1 cellular context compared by ENCODE assay signal in genomic region chr4:105473340-105474109, GRCh38.
A peak's percentile ranks its signal among the peaks of the same experiment; 100 is the strongest.
TF ChIP-seq lines count a peak whose summit lies in the region.

Gene PPA2, minus strand, starts transcription at chr4:105474062. Its CDS starts 12 bp downstream, at chr4:105474050.

TF ChIP-seq in K562, 482 proteins besides CTCF, POLR2A, EP300 and RAD21 (continued from another document and continues in another):
- TF ChIP-seq TGIF2 (CRISPR knock-in tag; IDR thresholded peaks at IDR 0.05) (no peak), ERF (CRISPR knock-in tag; IDR thresholded peaks at IDR 0.05) (no peak), KLF13 (tag; IDR thresholded peaks at IDR 0.05; ENCODE audit: borderline replicate concordance, low read depth) (no peak), SUPT5H (IDR thresholded peaks at IDR 0.05) (peak; percentile 86), RUNX1 (IDR thresholded peaks at IDR 0.05; ENCODE audit: low read depth) (no peak), RB1 (IDR thresholded peaks at IDR 0.05; ENCODE audit: low read depth) (peak; percentile 88), GTF2E2 (tag; IDR thresholded peaks at IDR 0.05) (no peak), U2AF2 (optimal IDR thresholded peaks at IDR 0.05; ENCODE audit: low read depth, low read length) (no peak), CBFA2T2 (conservative IDR thresholded peaks at IDR 0.05) (no peak), ZNF140 (CRISPR knock-in tag; IDR thresholded peaks at IDR 0.05) (no peak), ZNF780A (CRISPR knock-in tag; IDR thresholded peaks at IDR 0.05) (no peak), ZNF76 (CRISPR knock-in tag; IDR thresholded peaks at IDR 0.05; ENCODE audit: borderline replicate concordance) (no peak; the same call in 1 of the 2 replicates), MAZ (CRISPR knock-in tag; conservative IDR thresholded peaks at IDR 0.05 in 1 of 2, IDR thresholded peaks at IDR 0.05 in 1 of 2) (peak; percentile 82 to 93; a peak in 3 of 4 replicates), PTTG1 (tag; IDR thresholded peaks at IDR 0.05; ENCODE audit: low read depth) (no peak), ZNF3 (CRISPR knock-in tag; IDR thresholded peaks at IDR 0.05) (no peak), ZNF280A (IDR thresholded peaks at IDR 0.05; ENCODE audit: low read depth, partially characterized antibody) (no peak), SMARCA5 (IDR thresholded peaks at IDR 0.05) (no peak), HDAC3 (IDR thresholded peaks at IDR 0.05; ENCODE audit: borderline replicate concordance, partially characterized antibody) (no peak), PHTF2 (CRISPR knock-in tag; IDR thresholded peaks at IDR 0.05) (no peak), CHD1 (IDR thresholded peaks at IDR 0.05; ENCODE audit: low read length) (peak; percentile 71), ZNF507 (tag; conservative IDR thresholded peaks at IDR 0.05) (no peak), ZBTB5 (IDR thresholded peaks at IDR 0.05) (no peak), POLR2AphosphoS2 (IDR thresholded peaks at IDR 0.05; ENCODE audit: low read length) (no peak), ZFP91 (CRISPR knock-in tag; IDR thresholded peaks at IDR 0.05) (no peak), ZNF354B (CRISPR knock-in tag; IDR thresholded peaks at IDR 0.05) (no peak), RBM34 (IDR thresholded peaks at IDR 0.05; ENCODE audit: borderline replicate concordance, insufficient read depth, low read length) (no peak), DIDO1 (tag; IDR thresholded peaks at IDR 0.05; ENCODE audit: low read depth) (no peak), KLF1 (tag; IDR thresholded peaks at IDR 0.05) (no peak), TFAM (CRISPR knock-in tag; conservative IDR thresholded peaks at IDR 0.05) (no peak), ESRRA (IDR thresholded peaks at IDR 0.05; ENCODE audit: borderline replicate concordance, low read depth) (peak; percentile 79; the same call in 1 of the 2 replicates), JUNB (CRISPR knock-in tag; conservative IDR thresholded peaks at IDR 0.05) (no peak), L3MBTL2 (IDR thresholded peaks at IDR 0.05) (0 out of 2 replicates have a peak, but pooled peaks have one; percentile 56), NONO (IDR thresholded peaks at IDR 0.05; ENCODE audit: low read depth in 2 of 2, low read length in 1 of 2) (no peak; a peak in 2 of 4 replicates), MTF1 (CRISPR knock-in tag; IDR thresholded peaks at IDR 0.05; ENCODE audit: borderline replicate concordance) (no peak), POLR2B (IDR thresholded peaks at IDR 0.05; ENCODE audit: low read depth, partially characterized antibody) (peak; percentile 76), IFI16 (CRISPR knock-in tag; IDR thresholded peaks at IDR 0.05) (no peak), ATF3 (IDR thresholded peaks at IDR 0.05) (no peak), ATF3 (CRISPR knock-in tag; conservative IDR thresholded peaks at IDR 0.05) (0 out of 2 replicates have a peak, but pooled peaks have one; percentile 32), CXXC5 (CRISPR knock-in tag; IDR thresholded peaks at IDR 0.05) (peak; percentile 92), HDAC6 (IDR thresholded peaks at IDR 0.05; ENCODE audit: low read depth, low read length) (no peak), ZBTB2 (IDR thresholded peaks at IDR 0.05) (peak; percentile 47; the same call in 1 of the 2 replicates), SMAD1 (IDR thresholded peaks at IDR 0.05; ENCODE audit: low read depth, low read length, partially characterized antibody) (no peak), RNF2 (IDR thresholded peaks at IDR 0.05) (peak; percentile 37; the same call in 1 of the 2 replicates), CBX3 (IDR thresholded peaks at IDR 0.05; ENCODE audit: borderline replicate concordance in 1 of 2, low read length in 2 of 2) (no peak), HMG20B (CRISPR knock-in tag; IDR thresholded peaks at IDR 0.05) (no peak)
- TF ChIP-seq, protein P1, sequence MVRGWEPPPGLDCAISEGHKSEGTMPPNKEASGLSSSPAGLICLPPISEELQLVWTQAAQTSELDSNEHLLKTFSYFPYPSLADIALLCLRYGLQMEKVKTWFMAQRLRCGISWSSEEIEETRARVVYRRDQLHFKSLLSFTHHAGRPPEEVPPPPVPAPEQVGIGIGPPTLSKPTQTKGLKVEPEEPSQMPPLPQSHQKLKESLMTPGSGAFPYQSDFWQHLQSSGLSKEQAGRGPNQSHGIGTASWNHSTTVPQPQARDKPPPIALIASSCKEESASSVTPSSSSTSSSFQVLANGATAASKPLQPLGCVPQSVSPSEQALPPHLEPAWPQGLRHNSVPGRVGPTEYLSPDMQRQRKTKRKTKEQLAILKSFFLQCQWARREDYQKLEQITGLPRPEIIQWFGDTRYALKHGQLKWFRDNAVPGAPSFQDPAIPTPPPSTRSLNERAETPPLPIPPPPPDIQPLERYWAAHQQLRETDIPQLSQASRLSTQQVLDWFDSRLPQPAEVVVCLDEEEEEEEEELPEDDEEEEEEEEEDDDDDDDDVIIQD (CRISPR knock-in tag; IDR thresholded peaks at IDR 0.05) = no peak
- TF ChIP-seq, protein P2, sequence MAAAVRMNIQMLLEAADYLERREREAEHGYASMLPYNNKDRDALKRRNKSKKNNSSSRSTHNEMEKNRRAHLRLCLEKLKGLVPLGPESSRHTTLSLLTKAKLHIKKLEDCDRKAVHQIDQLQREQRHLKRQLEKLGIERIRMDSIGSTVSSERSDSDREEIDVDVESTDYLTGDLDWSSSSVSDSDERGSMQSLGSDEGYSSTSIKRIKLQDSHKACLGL (CRISPR knock-in tag; IDR thresholded peaks at IDR 0.05; ENCODE audit: borderline replicate concordance, poor library complexity, severe bottlenecking) = no peak
- TF ChIP-seq, protein P3, sequence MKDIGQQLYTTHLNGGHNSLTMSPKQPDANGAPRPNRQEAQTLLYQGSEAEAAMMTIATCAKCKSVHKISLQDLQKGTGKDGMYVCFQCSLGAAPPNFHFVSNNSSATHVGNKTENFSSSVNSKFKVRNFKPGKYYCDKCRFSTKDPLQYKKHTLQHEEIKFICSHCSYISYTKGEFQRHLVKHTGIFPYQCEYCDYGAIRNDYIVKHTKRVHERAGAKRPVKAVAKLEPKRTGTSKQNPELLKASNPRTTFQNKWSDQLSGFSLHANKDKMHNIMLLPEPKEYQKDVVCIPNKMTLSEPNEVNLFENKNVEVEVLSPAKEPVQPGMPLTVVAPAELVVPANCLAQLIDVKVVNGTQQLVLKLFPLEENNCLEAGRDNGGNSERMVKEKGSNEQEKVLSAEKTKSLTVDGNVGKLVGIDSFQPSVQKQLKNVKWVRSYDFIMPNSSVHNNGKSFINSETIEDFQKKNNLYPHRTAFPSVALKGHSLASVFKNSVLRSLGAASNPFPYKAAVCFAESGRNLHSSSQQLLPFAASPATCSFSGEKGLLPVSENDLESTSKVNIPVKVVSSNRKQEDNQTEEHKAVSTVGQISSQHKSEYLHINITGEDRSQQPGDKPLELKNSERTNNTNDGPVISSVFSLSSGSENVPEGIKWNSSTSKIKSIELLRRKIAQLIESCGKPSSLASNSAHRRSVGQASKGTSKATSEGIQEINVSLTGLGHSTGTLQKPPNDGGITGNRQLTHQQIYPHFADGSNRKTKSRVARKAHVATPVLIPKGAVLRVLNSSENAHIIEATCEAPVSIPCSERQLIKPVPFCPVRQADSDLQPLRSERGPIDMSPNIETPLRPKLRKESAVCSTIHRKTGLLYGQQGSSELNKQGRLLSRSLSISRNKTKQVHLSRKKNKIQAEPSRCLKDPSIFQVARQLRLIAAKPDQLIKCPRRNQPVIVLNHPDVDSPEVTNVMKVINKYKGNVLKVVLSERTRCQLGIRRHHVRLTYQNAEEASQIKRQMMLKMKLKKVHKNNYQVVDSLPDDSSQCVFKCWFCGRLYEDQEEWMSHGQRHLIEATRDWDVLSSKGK (CRISPR knock-in tag; IDR thresholded peaks at IDR 0.05) = no peak
- TF ChIP-seq, protein P4, sequence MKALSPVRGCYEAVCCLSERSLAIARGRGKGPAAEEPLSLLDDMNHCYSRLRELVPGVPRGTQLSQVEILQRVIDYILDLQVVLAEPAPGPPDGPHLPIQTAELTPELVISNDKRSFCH (CRISPR knock-in tag; IDR thresholded peaks at IDR 0.05) = no peak
- TF ChIP-seq, protein P4 (tag; IDR thresholded peaks at IDR 0.05) = no peak
- TF ChIP-seq, protein P5, sequence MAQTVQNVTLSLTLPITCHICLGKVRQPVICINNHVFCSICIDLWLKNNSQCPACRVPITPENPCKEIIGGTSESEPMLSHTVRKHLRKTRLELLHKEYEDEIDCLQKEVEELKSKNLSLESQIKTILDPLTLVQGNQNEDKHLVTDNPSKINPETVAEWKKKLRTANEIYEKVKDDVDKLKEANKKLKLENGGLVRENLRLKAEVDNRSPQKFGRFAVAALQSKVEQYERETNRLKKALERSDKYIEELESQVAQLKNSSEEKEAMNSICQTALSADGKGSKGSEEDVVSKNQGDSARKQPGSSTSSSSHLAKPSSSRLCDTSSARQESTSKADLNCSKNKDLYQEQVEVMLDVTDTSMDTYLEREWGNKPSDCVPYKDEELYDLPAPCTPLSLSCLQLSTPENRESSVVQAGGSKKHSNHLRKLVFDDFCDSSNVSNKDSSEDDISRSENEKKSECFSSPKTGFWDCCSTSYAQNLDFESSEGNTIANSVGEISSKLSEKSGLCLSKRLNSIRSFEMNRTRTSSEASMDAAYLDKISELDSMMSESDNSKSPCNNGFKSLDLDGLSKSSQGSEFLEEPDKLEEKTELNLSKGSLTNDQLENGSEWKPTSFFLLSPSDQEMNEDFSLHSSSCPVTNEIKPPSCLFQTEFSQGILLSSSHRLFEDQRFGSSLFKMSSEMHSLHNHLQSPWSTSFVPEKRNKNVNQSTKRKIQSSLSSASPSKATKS (CRISPR knock-in tag; IDR thresholded peaks at IDR 0.05) = no peak
